Comparison of ENCODE assay signal across 13 cellular contexts in genomic region chr17:19363460-19364035, GRCh38. TPM values are rescaled to one million over a fixed set of nuclear protein-coding genes. Genes with fewer than 3 reads are reported as not detected.
DNase-seq lines count a peak whose midpoint lies in the region; FAIRE-seq and TF ChIP-seq lines count a peak whose summit lies in the region.
"Had no signal": no experiment of that assay in that cellular context is flagged by ENCODE, and none has a peak within 500 bp of the region (broad histone marks: within the 10 kb centered on the region; RNA-seq: fewer than 3 reads in every experiment).

No MANE protein-coding gene starts in this region.

- H3K79me2 ChIP-seq in H9 (ENCODE audit: insufficient read depth, low read length) (no peaks in the 10 kb centered on the region), astrocyte (ENCODE audit: insufficient read depth, low read length) (no peaks in the 10 kb centered on the region)

- peaks cover 6% of the 10 kb centered on the region for H3K4me1 ChIP-seq in CD4-positive, alpha-beta memory T cell (ENCODE audit: insufficient read depth, low read length)
- H3K4me1 ChIP-seq in H9 (ENCODE audit: insufficient read depth, low read length) (no peaks in the 10 kb centered on the region), astrocyte (ENCODE audit: insufficient read depth, low read length) (peaks cover 13% of the 10 kb centered on the region), neuronal stem cell (ENCODE audit: control insufficient read depth in 2 of 2, insufficient read depth in 1 of 2, low read depth in 1 of 2, low read length in 2 of 2) (peaks cover 0 to 7% of the 10 kb centered on the region in 2 donors)

- no peak overlapping the region for H3K14ac ChIP-seq in H9 (ENCODE audit: insufficient read depth, low read length)
- no peak overlapping the region for H3K14ac ChIP-seq in neuronal stem cell (ENCODE audit: low read length)

- H3K18ac ChIP-seq in H9 (ENCODE audit: insufficient read length, low read depth, low read length) (no peak overlapping the region), neuronal stem cell (ENCODE audit: low read length) (no peak overlapping the region)

- H3K9ac ChIP-seq in H9 (ENCODE audit: extremely low read depth, insufficient read length, low read length) (no peak overlapping the region), astrocyte (ENCODE audit: low read length) (no peak overlapping the region), neuronal stem cell (ENCODE audit: low read depth, low read length, poor library complexity) (no peak overlapping the region)

- H2BK20ac ChIP-seq in H9 (ENCODE audit: low read depth, low read length, poor library complexity, severe bottlenecking), result no peak overlapping the region

- peak overlapping the region in 2 of 8 donors; percentile 41 to 93 for H3K4me3 Mint-ChIP-seq in CD4-positive, alpha-beta memory T cell
- peak overlapping the region; percentile 84 to 88; a peak in 3 of 5 replicates for H3K4me3 Mint-ChIP-seq in H9
- H3K4me3 Mint-ChIP-seq in astrocyte (ENCODE audit: unreplicated experiment), result peak overlapping the region; percentile 62

- H3K9me3 Mint-ChIP-seq in CD4-positive, alpha-beta memory T cell, result no peaks in the 10 kb centered on the region
- H3K9me3 Mint-ChIP-seq in H9, result no peaks in the 10 kb centered on the region; a peak in 1 of 5 replicates
- no peaks in the 10 kb centered on the region for H3K9me3 Mint-ChIP-seq in astrocyte (ENCODE audit: unreplicated experiment)
- H3K9me3 Mint-ChIP-seq: central memory CD8-positive, alpha-beta T cell had no signal

- FAIRE-seq in astrocyte (lab: Jason Lieb, UNC) (no peak), GM19239 (lab: Jason Lieb, UNC) (no peak)

- no peak overlapping the region for H3T11ph ChIP-seq in H9 (ENCODE audit: low read length)

- H3K79me1 ChIP-seq in H9 (ENCODE audit: insufficient read depth, low read depth, low read length, poor library complexity, severe bottlenecking) (no peaks in the 10 kb centered on the region), neuronal stem cell (ENCODE audit: low read depth, low read length) (no peaks in the 10 kb centered on the region)

- CTCF ChIA-PET in CD4-positive, alpha-beta memory T cell (lab: Charles Lee; ENCODE audit: partially characterized antibody), result interaction anchor here (1.0 to 5.6 kb wide), 27 partner anchors 8 to 408 kb away, joined by 3 to 133 read pairs (median 11); partner anchors contain the start of genes ALDH3A2 and MAPK7

- no peak overlapping the region for H3K27ac ChIP-seq in CD4-positive, alpha-beta memory T cell (ENCODE audit: low read depth, low read length)
- H3K27ac ChIP-seq in H9 (ENCODE audit: insufficient read length, low read depth, low read length), result no peak overlapping the region
- H3K27ac ChIP-seq in astrocyte (ENCODE audit: low read depth, low read length), result no peak overlapping the region
- no peak overlapping the region for H3K27ac ChIP-seq in neuronal stem cell (replicated peaks; ENCODE audit: low read length)
- H3K27ac ChIP-seq: SJSA1 had no signal

- H3K36me3 ChIP-seq in CD4-positive, alpha-beta memory T cell (ENCODE audit: insufficient read depth, low read length), result no peaks in the 10 kb centered on the region
- no peaks in the 10 kb centered on the region for H3K36me3 ChIP-seq in astrocyte (ENCODE audit: insufficient read depth, low read length)
- H3K36me3 ChIP-seq in neuronal stem cell (replicated peaks in 1 of 2; ENCODE audit: control insufficient read depth in 2 of 2, insufficient read depth in 2 of 2, low read length in 2 of 2), result peaks cover 0 to 2% of the 10 kb centered on the region in 2 donors
- H3K36me3 ChIP-seq: SJSA1, suprapubic skin had no signal

- H2AK5ac ChIP-seq in H9 (ENCODE audit: insufficient read length, low read length), result no peak overlapping the region
- H2AK5ac ChIP-seq in neuronal stem cell (ENCODE audit: low read depth, low read length), result peak overlapping the region; percentile 7

- H2BK12ac ChIP-seq in H9 (ENCODE audit: insufficient read length, low read depth, low read length) (no peak overlapping the region), neuronal stem cell (ENCODE audit: low read length) (no peak overlapping the region)

- H3K27me3 ChIP-seq in CD4-positive, alpha-beta memory T cell (ENCODE audit: insufficient read depth, low read length), result no peaks in the 10 kb centered on the region
- H3K27me3 ChIP-seq in H9 (ENCODE audit: insufficient read depth, low read length) (no peaks in the 10 kb centered on the region), astrocyte (ENCODE audit: insufficient read depth, low read length) (no peaks in the 10 kb centered on the region), neuronal stem cell (ENCODE audit: control insufficient read depth in 3 of 3, insufficient read depth in 3 of 3, low read depth in 1 of 3, low read length in 3 of 3) (no peaks in the 10 kb centered on the region)
- H3K27me3 ChIP-seq: SJSA1, suprapubic skin had no signal

- peaks cover 4 to 5% of the 10 kb centered on the region in 2 donors for H3K27me3 Mint-ChIP-seq in CD4-positive, alpha-beta memory T cell
- H3K27me3 Mint-ChIP-seq in H9 (ENCODE audit: low read depth) (peaks cover 5% of the 10 kb centered on the region; the same call in 1 of the 2 replicates), astrocyte (ENCODE audit: low read depth, unreplicated experiment) (peaks cover 12% of the 10 kb centered on the region)

- H3K27ac Mint-ChIP-seq in CD4-positive, alpha-beta memory T cell, result peak overlapping the region in 5 of 7 donors; percentile 37 to 95 (median 79)
- H3K27ac Mint-ChIP-seq in H9, result peak overlapping the region in 1 of 3 experiments; percentile 89; a peak in 2 of 7 replicates
- no peak overlapping the region for H3K27ac Mint-ChIP-seq in astrocyte (ENCODE audit: unreplicated experiment)

- TF ChIP-seq CTCF in H9 (conservative IDR thresholded peaks at IDR 0.05) (no peak), astrocyte (IDR thresholded peaks at IDR 0.05; ENCODE audit: insufficient read depth, low read depth, low read length) (no peak)

- H3K4me2 ChIP-seq in H9 (ENCODE audit: insufficient read depth, insufficient read length, low read length) (no peak overlapping the region), astrocyte (ENCODE audit: low read length) (peak overlapping the region; percentile 89), neuronal stem cell (ENCODE audit: insufficient read depth, low read length, poor library complexity, severe bottlenecking) (no peak overlapping the region)

- intact Hi-C loops in CD4-positive, alpha-beta memory T cell (cut with micrococcal nuclease), result no loop called here

- POLR2A ChIA-PET in CD4-positive, alpha-beta memory T cell (lab: Charles Lee; ENCODE audit: partially characterized antibody), result interaction anchor here (0.7 to 2.6 kb wide), 5 partner anchors 14 to 399 kb away, joined by 3 to 47 read pairs (median 7); partner anchors contain the start of gene MAPK7

- H3K23me2 ChIP-seq in H9 (ENCODE audit: insufficient read length, low read depth, low read length, poor library complexity, severe bottlenecking), result no peaks in the 10 kb centered on the region

- H2AFZ ChIP-seq in H9 (ENCODE audit: low read length) (no peak overlapping the region), astrocyte (ENCODE audit: low read depth, low read length) (no peak overlapping the region), neuronal stem cell (ENCODE audit: low read length) (peak overlapping the region; percentile 92)

- H4K8ac ChIP-seq in H9 (replicated peaks; ENCODE audit: insufficient read length, low read depth, low read length) (no peak overlapping the region), neuronal stem cell (ENCODE audit: low read depth, low read length) (no peak overlapping the region)

- H2BK5ac ChIP-seq in H9 (ENCODE audit: insufficient read length, low read length), result no peak overlapping the region
- no peak overlapping the region for H2BK5ac ChIP-seq in neuronal stem cell (ENCODE audit: low read length)

- H2BK15ac ChIP-seq in H9 (ENCODE audit: low read depth, low read length), result no peak overlapping the region
- H2BK15ac ChIP-seq in neuronal stem cell (ENCODE audit: low read length), result no peak overlapping the region

- H3K9me3 ChIP-seq in CD4-positive, alpha-beta memory T cell (ENCODE audit: control insufficient read depth in 1 of 2, low read length in 2 of 2), result no peaks in the 10 kb centered on the region
- no peaks in the 10 kb centered on the region for H3K9me3 ChIP-seq in H9 (ENCODE audit: control insufficient read depth, low read depth, low read length)
- H3K9me3 ChIP-seq in astrocyte (ENCODE audit: insufficient read depth, low read depth, low read length), result no peaks in the 10 kb centered on the region
- no peaks in the 10 kb centered on the region for H3K9me3 ChIP-seq in neuronal stem cell (replicated peaks in 1 of 2; ENCODE audit: control insufficient read depth in 2 of 2, insufficient read depth in 1 of 2, low read depth in 1 of 2, low read length in 2 of 2)
- H3K9me3 ChIP-seq: SJSA1, suprapubic skin had no signal

- H4K20me1 ChIP-seq in H9 (ENCODE audit: control insufficient read depth, insufficient read depth, insufficient read length), result no peaks in the 10 kb centered on the region
- H4K20me1 ChIP-seq in astrocyte (ENCODE audit: insufficient read depth, low read length), result peaks cover 5% of the 10 kb centered on the region

- no peak overlapping the region for H3K4me3 ChIP-seq in CD4-positive, alpha-beta memory T cell (ENCODE audit: low read length in 2 of 2)
- H3K4me3 ChIP-seq in astrocyte (ENCODE audit: insufficient read depth, low read depth, low read length) (no peak overlapping the region), neuronal stem cell (ENCODE audit: low read length in 2 of 2) (no peak overlapping the region)

- H3K23ac ChIP-seq in H9 (ENCODE audit: insufficient read length, low read depth, low read length) (no peak overlapping the region), neuronal stem cell (ENCODE audit: low read depth, low read length, poor library complexity) (no peak overlapping the region)

- no peaks in the 10 kb centered on the region for H3K36me3 Mint-ChIP-seq in CD4-positive, alpha-beta memory T cell
- H3K36me3 Mint-ChIP-seq in H9 (ENCODE audit: insufficient read depth in 1 of 3, low read depth in 3 of 3) (peaks cover 6 to 15% (median 14%) of the 10 kb centered on the region in 3 experiments; a peak in 6 of 7 replicates), astrocyte (ENCODE audit: low read depth, unreplicated experiment) (peaks cover 9% of the 10 kb centered on the region)

- DNase-seq in CD4-positive, alpha-beta memory T cell, result no peak
- DNase-seq in H9 (no peak), astrocyte (ENCODE audit: low read depth) (no peak), neuronal stem cell (ENCODE audit: low spot score) (no peak), GM19239 (ENCODE audit: insufficient read length, low spot score) (no peak), DMS53 treated with DMSO at 0.1 percent for 48 hours (lab: John Stamatoyannopoulos, UW; ENCODE audit: unreplicated experiment) (no peak), nucleus accumbens (lab: John Stamatoyannopoulos, UW) (no peak), GDM1 (lab: John Stamatoyannopoulos, UW) (no peak)

- no CpG with 5 or more reads among the region's 6 CpGs for WGBS in H9 (ENCODE audit: extremely low coverage, insufficient read length, low lambda C conversion rate)
- no CpG with 5 or more reads among the region's 6 CpGs for WGBS in neuronal stem cell (ENCODE audit: extremely low coverage in 2 of 2, insufficient read length in 2 of 2, insufficient replicate concordance in 1 of 2), 2 donors

- peaks cover 5 to 25% (median 9%) of the 10 kb centered on the region in 4 donors for H3K4me1 Mint-ChIP-seq in CD4-positive, alpha-beta memory T cell
- peaks cover 22 to 30% of the 10 kb centered on the region in 2 experiments for H3K4me1 Mint-ChIP-seq in H9
- H3K4me1 Mint-ChIP-seq in astrocyte (ENCODE audit: low read depth, unreplicated experiment), result peaks cover 4% of the 10 kb centered on the region

- no peak overlapping the region for H4K91ac ChIP-seq in H9 (ENCODE audit: insufficient read length, low read depth, low read length)
- no peak overlapping the region for H4K91ac ChIP-seq in neuronal stem cell (ENCODE audit: low read depth, low read length, poor library complexity)

- no peak overlapping the region for H3K4ac ChIP-seq in H9 (ENCODE audit: low read depth, low read length)
- H3K4ac ChIP-seq in neuronal stem cell (ENCODE audit: low read length), result no peak overlapping the region

- H4K5ac ChIP-seq in H9 (ENCODE audit: insufficient read length, low read depth, low read length), result no peak overlapping the region

- no peak overlapping the region for H3K56ac ChIP-seq in H9 (ENCODE audit: insufficient read length, low read depth, low read length)

- H2BK120ac ChIP-seq in H9 (ENCODE audit: low read depth, low read length, poor library complexity, severe bottlenecking) (no peak overlapping the region), neuronal stem cell (ENCODE audit: low read depth, low read length) (no peak overlapping the region)

RNA-seq across cellular contexts. Expression of gene B9D1, which starts 1.0 kb away (rescaled TPM):
- 1 to 10 TPM; 2.5 to 2.8 TPM for total RNA-seq in CD4-positive, alpha-beta memory T cell
- under 1 TPM in 1 of 2 donors, not detected in 1; 0.29 TPM for polyA plus RNA-seq in CD4-positive, alpha-beta memory T cell
- total RNA-seq in H9 (2021), result 27.4 and 30.4 TPM in 2 replicates
- total RNA-seq in astrocyte, result 10.2 and 10.9 TPM in 2 replicates
- 22.2 TPM for polyA plus RNA-seq in neuronal stem cell (2013, experiment 1 of 2)
- 23.4 TPM for polyA plus RNA-seq in neuronal stem cell (2013, experiment 2 of 2)

RNA-seq across cellular contexts. Expression of gene MAPK7, which starts 14.8 kb away (rescaled TPM):
- total RNA-seq in CD4-positive, alpha-beta memory T cell, result 10 to 100 TPM; 19.4 to 26.2 TPM
- 10 to 100 TPM in 1 of 2 donors, 1 to 10 TPM in 1; 2.1 to 12.4 TPM for polyA plus RNA-seq in CD4-positive, alpha-beta memory T cell
- total RNA-seq in H9 (2021) (43.8 and 45.5 TPM in 2 replicates), astrocyte (25.1 and 34.3 TPM in 2 replicates)
- polyA plus RNA-seq in neuronal stem cell (2013, experiment 1 of 2), result 21.1 TPM
- polyA plus RNA-seq in neuronal stem cell (2013, experiment 2 of 2), result 21.3 TPM

RNA-seq across cellular contexts. Expression of gene MFAP4, which starts 23.4 kb away (rescaled TPM):
- total RNA-seq in CD4-positive, alpha-beta memory T cell, result not detected
- not detected for polyA plus RNA-seq in CD4-positive, alpha-beta memory T cell
- total RNA-seq in H9 (2021), result 1.5 and 2.0 TPM in 2 replicates
- total RNA-seq in astrocyte, result 0.93 and 3.7 TPM in 2 replicates
- 0.18 TPM for polyA plus RNA-seq in neuronal stem cell (2013, experiment 1 of 2)
- 0.07 TPM for polyA plus RNA-seq in neuronal stem cell (2013, experiment 2 of 2)
- total RNA-seq: epithelial cell of proximal tubule, mononuclear cell had no signal

RNA-seq across cellular contexts. Expression of gene RNF112, which starts 47.5 kb away (rescaled TPM):
- total RNA-seq in CD4-positive, alpha-beta memory T cell, result 1 to 10 TPM in 1 of 2 experiments, under 1 TPM in 1; 0.87 to 1.6 TPM
- under 1 TPM in 1 of 2 donors, not detected in 1; 0.06 TPM for polyA plus RNA-seq in CD4-positive, alpha-beta memory T cell
- total RNA-seq in H9 (2021) (0.81 and 1.1 TPM in 2 replicates), astrocyte (0.36 and 0.96 TPM in 2 replicates)
- polyA plus RNA-seq in neuronal stem cell (2013, experiment 1 of 2), result 1.4 TPM
- polyA plus RNA-seq in neuronal stem cell (2013, experiment 2 of 2), result 1.1 TPM
- total RNA-seq: SJSA1 had no signal
